In genomic region chr21:45397381-45397780, GRCh38 we compare ENCODE assay signal across 11 cellular contexts.
"Had no signal": no experiment of that assay in that cellular context is flagged by ENCODE, and none has a peak within 500 bp of the region (broad histone marks: within the 10 kb centered on the region; RNA-seq: fewer than 3 reads in every experiment).

No MANE protein-coding gene starts in this region.

- H3K4me1 ChIP-seq: HAP-1 had no signal

- ATAC-seq: GM23338, HCT116 had no signal

- H3K4me3 ChIP-seq: GM23248, GM23338, HAP-1 had no signal

- H3K27ac ChIP-seq: GM23248 had no signal

- H3K4me2 ChIP-seq: GM23338 had no signal

- H3K9ac ChIP-seq: GM23248 had no signal

- DNase-seq: GM23248, GOT3, H7, H9, HCEC 1CT, HFFc6 had no signal

- H3K36me3 ChIP-seq: HAP-1 had no signal

- FAIRE-seq: H1, H54 had no signal

- H2AFZ ChIP-seq: GM23248, GM23338 had no signal
